1 cellular context compared by ENCODE assay signal in the genomic region with DNA sequence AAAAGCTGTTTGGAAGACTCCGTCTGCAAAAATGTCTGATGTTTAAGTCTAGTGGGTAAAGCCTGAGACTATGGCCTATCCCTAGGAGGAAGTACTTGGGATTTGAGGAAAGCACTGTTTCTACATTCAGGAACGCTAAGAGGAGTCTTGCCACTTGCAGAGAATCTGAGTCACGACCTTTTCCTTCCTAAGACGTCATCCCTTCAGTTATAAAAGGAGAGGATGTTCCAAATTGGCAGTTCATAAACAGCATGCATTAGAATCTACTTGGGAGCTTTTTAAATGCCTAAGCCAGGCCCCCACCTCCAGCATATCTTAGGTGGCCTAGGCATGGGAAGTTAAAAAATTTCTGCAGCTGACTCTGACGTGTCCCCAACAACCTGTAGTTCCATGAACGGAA.
TF ChIP-seq lines count a peak whose summit lies in the region.

No MANE protein-coding gene starts in this region.

TF ChIP-seq in GM23338, 12 proteins besides CTCF, POLR2A, EP300 and RAD21 (continued from another document):
- TF ChIP-seq ZNF462 (CRISPR knock-in tag; IDR thresholded peaks at IDR 0.05) (no peak), ZNF114 (CRISPR knock-in tag; IDR thresholded peaks at IDR 0.05) (no peak), NANOG (IDR thresholded peaks at IDR 0.05; ENCODE audit: borderline replicate concordance) (no peak), EZH2phosphoT487 (IDR thresholded peaks at IDR 0.05; ENCODE audit: unreplicated experiment) (no peak), ZNF331 (CRISPR knock-in tag; IDR thresholded peaks at IDR 0.05; ENCODE audit: low read depth) (no peak), EZH2 (IDR thresholded peaks at IDR 0.05; ENCODE audit: low read depth, unreplicated experiment) (no peak)
- TF ChIP-seq, protein P1, sequence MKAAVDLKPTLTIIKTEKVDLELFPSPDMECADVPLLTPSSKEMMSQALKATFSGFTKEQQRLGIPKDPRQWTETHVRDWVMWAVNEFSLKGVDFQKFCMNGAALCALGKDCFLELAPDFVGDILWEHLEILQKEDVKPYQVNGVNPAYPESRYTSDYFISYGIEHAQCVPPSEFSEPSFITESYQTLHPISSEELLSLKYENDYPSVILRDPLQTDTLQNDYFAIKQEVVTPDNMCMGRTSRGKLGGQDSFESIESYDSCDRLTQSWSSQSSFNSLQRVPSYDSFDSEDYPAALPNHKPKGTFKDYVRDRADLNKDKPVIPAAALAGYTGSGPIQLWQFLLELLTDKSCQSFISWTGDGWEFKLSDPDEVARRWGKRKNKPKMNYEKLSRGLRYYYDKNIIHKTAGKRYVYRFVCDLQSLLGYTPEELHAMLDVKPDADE (IDR thresholded peaks at IDR 0.05) = no peak
